8 cellular contexts compared by ENCODE assay signal in the genomic region with DNA sequence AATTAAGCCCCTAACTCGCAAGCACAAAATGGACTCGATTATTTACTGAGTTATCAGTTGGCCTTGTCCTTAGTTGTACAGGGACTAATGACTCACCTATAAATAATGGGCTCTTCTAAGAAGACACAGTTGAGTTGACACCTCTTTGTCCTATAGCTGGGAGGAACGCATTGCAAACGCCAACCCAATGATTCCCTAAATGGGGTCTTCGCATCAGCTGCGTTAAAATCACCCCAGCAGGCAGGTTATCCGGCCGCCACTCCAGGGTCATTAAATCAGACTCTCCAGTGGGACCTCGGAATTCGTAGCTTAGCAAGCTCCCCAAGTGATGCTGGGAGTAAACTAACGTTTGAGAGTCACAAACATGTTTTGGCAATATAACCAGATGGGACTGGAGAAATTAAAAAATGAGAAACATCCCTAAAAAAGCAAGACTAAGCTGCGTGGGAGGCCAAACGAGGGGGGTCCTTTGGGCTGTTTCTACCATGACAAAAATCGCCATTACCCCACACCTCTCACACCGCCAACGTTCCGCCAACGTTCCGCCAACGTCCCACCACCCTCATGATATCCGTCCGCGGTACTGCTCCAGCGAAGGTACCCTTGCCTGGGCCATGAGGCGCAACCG. TPM values are rescaled to one million over a fixed set of nuclear protein-coding genes. Genes with fewer than 3 reads are reported as not detected.
DNase-seq lines count a peak whose midpoint lies in the region; ATAC-seq and TF ChIP-seq lines count a peak whose summit lies in the region.

No MANE protein-coding gene starts in this region.

- H3K9me3 ChIP-seq in gastroesophageal sphincter (no peaks in the 10 kb centered on the region), skeletal muscle tissue (ENCODE audit: control insufficient read depth in 3 of 3, low read length in 3 of 3) (no peaks in the 10 kb centered on the region)

- peaks cover 0 to 11% of the 10 kb centered on the region in 2 donors for H3K36me3 ChIP-seq in gastroesophageal sphincter
- peaks cover 6 to 16% (median 11%) of the 10 kb centered on the region in 3 donors for H3K36me3 ChIP-seq in skeletal muscle tissue (ENCODE audit: control insufficient read depth in 3 of 3, insufficient read depth in 3 of 3, low read length in 3 of 3)

- no peak for TF ChIP-seq EP300 in gastroesophageal sphincter (IDR thresholded peaks at IDR 0.05)

- H3K27ac Mint-ChIP-seq in T-helper 1 cell treated with Interleukin-12 subunit alpha and Interleukin-12 subunit beta and Interleukin-4 antibody, amounts not matched to agents 30 μg/mL and 1 μg/mL, for 36 hours, result peak overlapping the region; percentile 99
- peak overlapping the region; percentile 100 for H3K27ac Mint-ChIP-seq in WTC11

- peak overlapping the region; percentile 65 to 77 for H3K4me3 ChIP-seq in gastroesophageal sphincter
- H3K4me3 ChIP-seq in skeletal muscle tissue (ENCODE audit: low read length in 3 of 3), result peak overlapping the region; percentile 86 to 97 (median 93)

- H3K9me3 Mint-ChIP-seq in T-helper 1 cell treated with Interleukin-12 subunit alpha and Interleukin-12 subunit beta and Interleukin-4 antibody, amounts not matched to agents 30 μg/mL and 1 μg/mL, for 36 hours, result no peaks in the 10 kb centered on the region
- no peaks in the 10 kb centered on the region for H3K9me3 Mint-ChIP-seq in WTC11

- TF ChIP-seq POLR2A in gastroesophageal sphincter (IDR thresholded peaks at IDR 0.05), result no peak

- POLR2A ChIA-PET in WTC11 (lab: Charles Lee), result interaction anchor here (0.9 to 3.5 kb wide), 6 partner anchors 8 to 152 kb away, joined by 3 to 32 read pairs (median 4); a partner anchor contains a TSS

- TF ChIP-seq CTCF in WTC11 (IDR thresholded peaks at IDR 0.05) (no peak), gastroesophageal sphincter (IDR thresholded peaks at IDR 0.05) (no peak)

- ATAC-seq in WTC11 (no peak), gastroesophageal sphincter (no peak), HG02678 (IDR thresholded peaks at IDR 0.05; ENCODE audit: unreplicated experiment) (no peak)

- 6 to 13% methylated on average over 12 to 13 of the region's 26 CpGs for WGBS in gastroesophageal sphincter (ENCODE audit: low coverage in 1 of 2), 2 donors

- peaks cover 23% of the 10 kb centered on the region for H3K36me3 Mint-ChIP-seq in T-helper 1 cell treated with Interleukin-12 subunit alpha and Interleukin-12 subunit beta and Interleukin-4 antibody, amounts not matched to agents 30 μg/mL and 1 μg/mL, for 36 hours (ENCODE audit: low read depth)
- peaks cover 18% of the 10 kb centered on the region for H3K36me3 Mint-ChIP-seq in WTC11

- peak overlapping the region; percentile 96 for H3K4me3 Mint-ChIP-seq in T-helper 1 cell treated with Interleukin-12 subunit alpha and Interleukin-12 subunit beta and Interleukin-4 antibody, amounts not matched to agents 30 μg/mL and 1 μg/mL, for 36 hours
- peak overlapping the region; percentile 93 for H3K4me3 Mint-ChIP-seq in WTC11

- H3K4me1 Mint-ChIP-seq in T-helper 1 cell treated with Interleukin-12 subunit alpha and Interleukin-12 subunit beta and Interleukin-4 antibody, amounts not matched to agents 30 μg/mL and 1 μg/mL, for 36 hours (ENCODE audit: low read depth), result peaks cover 46% of the 10 kb centered on the region
- peaks cover 49% of the 10 kb centered on the region for H3K4me1 Mint-ChIP-seq in WTC11

- peak overlapping the region; percentile 83 to 99 (median 96) for H3K27ac ChIP-seq in gastroesophageal sphincter
- H3K27ac ChIP-seq in skeletal muscle tissue (ENCODE audit: low read depth, low read length), result peak overlapping the region; percentile 99

- peaks cover 7 to 57% (median 21%) of the 10 kb centered on the region in 3 donors for H3K4me1 ChIP-seq in gastroesophageal sphincter
- H3K4me1 ChIP-seq in skeletal muscle tissue (ENCODE audit: control insufficient read depth in 3 of 3, insufficient read depth in 3 of 3, low read length in 3 of 3), result peaks cover 44 to 63% (median 52%) of the 10 kb centered on the region in 3 donors

- H3K27me3 Mint-ChIP-seq in T-helper 1 cell treated with Interleukin-12 subunit alpha and Interleukin-12 subunit beta and Interleukin-4 antibody, amounts not matched to agents 30 μg/mL and 1 μg/mL, for 36 hours (ENCODE audit: low read depth), result no peaks in the 10 kb centered on the region
- H3K27me3 Mint-ChIP-seq in WTC11 (ENCODE audit: low read depth), result no peaks in the 10 kb centered on the region

- no peak for DNase-seq in T-helper 1 cell
- DNase-seq in WTC11 (ENCODE audit: low spot score), result no peak
- DNase-seq in SIG-M5 treated with dmso at 0.1 percent for 504 hours (lab: John Stamatoyannopoulos, UW; ENCODE audit: unreplicated experiment), result no peak
- no peak for DNase-seq in NCI-H1930 (lab: John Stamatoyannopoulos, UW)

- CTCF ChIA-PET in WTC11 (lab: Charles Lee), result interaction anchor here (0.7 to 10.4 kb wide), 7 partner anchors 9 to 204 kb away, joined by 4 to 108 read pairs (median 4); a partner anchor contains a TSS

- H3K27me3 ChIP-seq in gastroesophageal sphincter, result no peaks in the 10 kb centered on the region
- H3K27me3 ChIP-seq in skeletal muscle tissue (ENCODE audit: control insufficient read depth in 3 of 3, insufficient read depth in 3 of 3, low read length in 3 of 3), result no peaks in the 10 kb centered on the region

- peak overlapping the region; percentile 90 to 95 (median 94) for H3K9ac ChIP-seq in skeletal muscle tissue (ENCODE audit: low read depth in 1 of 3, low read length in 3 of 3)

TF ChIP-seq in WTC11, 78 proteins besides CTCF, POLR2A, EP300 and RAD21:
- 0 out of 2 replicates have a peak, but pooled peaks have one; percentile 4 for TF ChIP-seq ESRRA (CRISPR knock-in tag; IDR thresholded peaks at IDR 0.05; ENCODE audit: borderline replicate concordance)
- 0 out of 2 replicates have a peak, but pooled peaks have one; percentile 65 for TF ChIP-seq EMX1 (CRISPR knock-in tag; IDR thresholded peaks at IDR 0.05)
- no peak for TF ChIP-seq ATF1 (CRISPR knock-in tag; IDR thresholded peaks at IDR 0.05)
- TF ChIP-seq TP53 (CRISPR knock-in tag; IDR thresholded peaks at IDR 0.05), result peak; percentile 84; the same call in 1 of the 2 replicates
- TF ChIP-seq CBFB (CRISPR knock-in tag; IDR thresholded peaks at IDR 0.05; ENCODE audit: low read depth), result 0 out of 2 replicates have a peak, but pooled peaks have one; percentile 48
- TF ChIP-seq, protein P1, sequence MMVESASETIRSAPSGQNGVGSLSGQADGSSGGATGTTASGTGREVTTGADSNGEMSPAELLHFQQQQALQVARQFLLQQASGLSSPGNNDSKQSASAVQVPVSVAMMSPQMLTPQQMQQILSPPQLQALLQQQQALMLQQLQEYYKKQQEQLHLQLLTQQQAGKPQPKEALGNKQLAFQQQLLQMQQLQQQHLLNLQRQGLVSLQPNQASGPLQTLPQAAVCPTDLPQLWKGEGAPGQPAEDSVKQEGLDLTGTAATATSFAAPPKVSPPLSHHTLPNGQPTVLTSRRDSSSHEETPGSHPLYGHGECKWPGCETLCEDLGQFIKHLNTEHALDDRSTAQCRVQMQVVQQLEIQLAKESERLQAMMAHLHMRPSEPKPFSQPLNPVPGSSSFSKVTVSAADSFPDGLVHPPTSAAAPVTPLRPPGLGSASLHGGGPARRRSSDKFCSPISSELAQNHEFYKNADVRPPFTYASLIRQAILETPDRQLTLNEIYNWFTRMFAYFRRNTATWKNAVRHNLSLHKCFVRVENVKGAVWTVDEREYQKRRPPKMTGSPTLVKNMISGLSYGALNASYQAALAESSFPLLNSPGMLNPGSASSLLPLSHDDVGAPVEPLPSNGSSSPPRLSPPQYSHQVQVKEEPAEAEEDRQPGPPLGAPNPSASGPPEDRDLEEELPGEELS (CRISPR knock-in tag; IDR thresholded peaks at IDR 0.05), result no peak
- TF ChIP-seq HMGA2 (CRISPR knock-in tag; IDR thresholded peaks at IDR 0.05), result no peak
- no peak for TF ChIP-seq ZNF138 (CRISPR knock-in tag; conservative IDR thresholded peaks at IDR 0.05)
- TF ChIP-seq TCF7 (CRISPR knock-in tag; IDR thresholded peaks at IDR 0.05; ENCODE audit: low read depth), result no peak
- TF ChIP-seq, protein P2, sequence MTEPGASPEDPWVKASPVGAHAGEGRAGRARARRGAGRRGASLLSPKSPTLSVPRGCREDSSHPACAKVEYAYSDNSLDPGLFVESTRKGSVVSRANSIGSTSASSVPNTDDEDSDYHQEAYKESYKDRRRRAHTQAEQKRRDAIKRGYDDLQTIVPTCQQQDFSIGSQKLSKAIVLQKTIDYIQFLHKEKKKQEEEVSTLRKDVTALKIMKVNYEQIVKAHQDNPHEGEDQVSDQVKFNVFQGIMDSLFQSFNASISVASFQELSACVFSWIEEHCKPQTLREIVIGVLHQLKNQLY (CRISPR knock-in tag; IDR thresholded peaks at IDR 0.05), result 0 out of 2 replicates have a peak, but pooled peaks have one; percentile 56

RNA-seq across cellular contexts. Expression of a gene that starts 0.9 kb away (rescaled TPM):
- total RNA-seq in WTC11 (2021), result 130 to 149 TPM (median 131 TPM) in 3 replicates
- total RNA-seq in gastroesophageal sphincter, result 100 to 1,000 TPM; 166 to 289 (median 182) TPM
- 93.4 TPM for total RNA-seq in skeletal muscle tissue

RNA-seq across cellular contexts. Expression of a gene that starts 9.6 kb away (rescaled TPM):
- total RNA-seq in WTC11 (2021) (0.37 to 0.44 TPM in 2 of 3 replicates, not detected in the other), gastroesophageal sphincter (10 to 100 TPM; 40.6 to 75.5 (median 49.4) TPM), skeletal muscle tissue (39.7 TPM)

RNA-seq across cellular contexts. Expression of a gene that starts 54.1 kb away (rescaled TPM):
- total RNA-seq in WTC11 (2021) (162 to 167 TPM (median 165 TPM) in 3 replicates), gastroesophageal sphincter (10 to 100 TPM; 46.0 to 59.3 (median 55.0) TPM), skeletal muscle tissue (39.1 TPM)

Comparison
In these comparisons a context has a peak if more than half of its experiments do, and no peak if none do; other contexts are left out.
1. RNA of a gene that starts 9.6 kb away (total RNA-seq): 40.6 to 75.5 TPM in gastroesophageal sphincter and 39.7 TPM in skeletal muscle tissue (single experiment); 0.37 to 0.44 TPM in WTC11; every median in the first group is over 10 times any median in the second.